ENCODE assay signal across 15 cellular contexts in genomic region chr14:91876492-91876891, GRCh38.
"Had no signal": no experiment of that assay in that cellular context is flagged by ENCODE, and none has a peak within 500 bp of the region (broad histone marks: within the 10 kb centered on the region; RNA-seq: fewer than 3 reads in every experiment).

No MANE protein-coding gene starts in this region.

- DNase-seq: activated B cell treated with CpG ODN at 0.5 μM for 24 hours; activated CD4-positive, alpha-beta T cell treated with anti-CD3 and anti-CD28 coated beads, Interleukin-2, amount 10 ng/mL, durations not matched to agents 24 days and 14 days; anterior cingulate cortex; cerebellar nuclear complex; dermis blood vessel endothelial cell; effector memory CD8-positive, alpha-beta T cell; head of caudate nucleus; immature natural killer cell; lower lobe of right lung; sigmoid colon; spleen; thyroid gland had no signal

- H3K4me3 ChIP-seq: breast epithelium, lower lobe of right lung, sigmoid colon, spleen, thyroid gland had no signal

- H3K9me3 Mint-ChIP-seq: activated B cell treated with CpG ODN at 0.5 μM for 24 hours; effector memory CD8-positive, alpha-beta T cell; immature natural killer cell had no signal

- H3K27me3 ChIP-seq: breast epithelium, sigmoid colon, spleen, thyroid gland had no signal

- H3K27ac ChIP-seq: breast epithelium, epithelial cell of prostate, lower lobe of right lung, sigmoid colon, spleen, thyroid gland had no signal

- H3K27ac Mint-ChIP-seq: activated B cell treated with CpG ODN at 0.5 μM for 24 hours; activated T-helper 1 cell treated with anti-CD3 and anti-CD28 coated beads, Interleukin-12 subunit alpha, Interleukin-12 subunit beta, Interleukin-2, Interleukin-4 antibody, amounts not matched to agents 30 ng/mL and 10 ng/mL and 1 ng/mL, durations not matched to agents 14 hours and 24 hours and 36 hours had no signal

- H3K36me3 ChIP-seq: breast epithelium, thyroid gland had no signal

- H3K4me3 Mint-ChIP-seq: activated B cell treated with CpG ODN at 0.5 μM for 24 hours; activated CD4-positive, alpha-beta T cell treated with anti-CD3 and anti-CD28 coated beads, Interleukin-2, amount 10 ng/mL, durations not matched to agents 24 days and 14 days; activated T-helper 1 cell treated with anti-CD3 and anti-CD28 coated beads, Interleukin-12 subunit alpha, Interleukin-12 subunit beta, Interleukin-2, Interleukin-4 antibody, amounts not matched to agents 30 ng/mL and 10 ng/mL and 1 ng/mL, durations not matched to agents 14 hours and 24 hours and 36 hours; effector memory CD8-positive, alpha-beta T cell; immature natural killer cell had no signal

- H3K27me3 Mint-ChIP-seq: activated B cell treated with CpG ODN at 0.5 μM for 24 hours; activated CD4-positive, alpha-beta T cell treated with anti-CD3 and anti-CD28 coated beads, Interleukin-2, amount 10 ng/mL, durations not matched to agents 24 days and 14 days; effector memory CD8-positive, alpha-beta T cell had no signal

- H3K4me1 ChIP-seq: sigmoid colon had no signal

- ATAC-seq: effector memory CD8-positive, alpha-beta T cell; lower lobe of right lung had no signal

- H3K9me3 ChIP-seq: breast epithelium, lower lobe of right lung, sigmoid colon, spleen, thyroid gland had no signal
